ENCODE assay signal across 9 cellular contexts in the genomic region with DNA sequence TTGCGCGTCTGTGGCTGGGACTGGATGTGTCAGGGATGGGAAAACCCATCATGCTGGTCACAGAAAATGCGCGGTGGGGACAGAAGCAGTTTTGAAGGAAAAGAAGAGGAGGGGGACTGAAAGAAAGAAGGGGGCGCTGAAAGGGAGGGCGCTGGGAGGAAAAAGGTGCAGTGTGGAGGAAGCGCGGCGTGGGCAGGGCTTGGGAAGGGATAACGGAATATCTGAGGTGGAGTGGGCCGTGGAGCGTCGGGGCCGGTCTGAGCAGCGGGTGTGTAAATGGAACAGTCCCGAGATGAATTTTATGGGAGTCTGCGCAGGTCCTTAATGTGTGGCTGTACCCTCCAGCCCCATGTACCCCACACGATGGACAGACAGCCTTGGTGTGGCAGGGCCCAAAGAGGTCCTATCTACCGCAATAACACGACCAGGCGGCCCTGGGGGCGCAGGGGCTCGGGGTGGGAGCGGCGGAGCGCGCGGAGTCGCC. TPM values are rescaled to one million over a fixed set of nuclear protein-coding genes. Genes with fewer than 3 reads are reported as not detected.
DNase-seq lines count a peak whose midpoint lies in the region; ATAC-seq and TF ChIP-seq lines count a peak whose summit lies in the region.
"Had no signal": no experiment of that assay in that cellular context is flagged by ENCODE, and none has a peak within 500 bp of the region (broad histone marks: within the 10 kb centered on the region; RNA-seq: fewer than 3 reads in every experiment).

No MANE protein-coding gene starts in this region.

- no peaks in the 10 kb centered on the region for H3K27me3 ChIP-seq in HUES64 (ENCODE audit: insufficient read depth, low read length)
- H3K27me3 ChIP-seq in right lobe of liver, result no peaks in the 10 kb centered on the region

- H3K9me3 ChIP-seq in HUES64 (ENCODE audit: insufficient read depth, low read depth, low read length), result no peaks in the 10 kb centered on the region
- H3K9me3 ChIP-seq in right lobe of liver, result no peaks in the 10 kb centered on the region

- no peaks in the 10 kb centered on the region for H3K9me3 Mint-ChIP-seq in type B pancreatic cell

- H3K27ac ChIP-seq in HUES64 (ENCODE audit: low read depth, low read length) (peak overlapping the region; percentile 62; the same call in 1 of the 2 replicates), right lobe of liver (peak overlapping the region; percentile 67 to 80 (median 78))

- peak overlapping the region; percentile 85 for H3K4me3 Mint-ChIP-seq in type B pancreatic cell

- peak; percentile 35 for DNase-seq in DMS53 treated with DMSO at 0.1 percent for 48 hours (lab: John Stamatoyannopoulos, UW; ENCODE audit: unreplicated experiment)
- DNase-seq in astrocyte of the cerebellum (ENCODE audit: low read depth), result no peak
- no peak for DNase-seq in right lobe of liver
- no peak for DNase-seq in type B pancreatic cell (ENCODE audit: extremely low spot score, unreplicated experiment)
- DNase-seq in NCI-H2196 (lab: John Stamatoyannopoulos, UW; ENCODE audit: unreplicated experiment), result no peak
- no peak for DNase-seq in HPDE6-E6E7 (ENCODE audit: extremely low spot score)

- H3K36me3 ChIP-seq in HUES64 (ENCODE audit: insufficient read depth, low read length) (peaks cover 7% of the 10 kb centered on the region; the same call in 1 of the 2 replicates), right lobe of liver (no peaks in the 10 kb centered on the region)

- peak overlapping the region; percentile 52 for H3K27ac Mint-ChIP-seq in type B pancreatic cell

- TF ChIP-seq POLR2A in right lobe of liver (IDR thresholded peaks at IDR 0.05), result no peak

- H3K4me1 ChIP-seq in HUES64 (ENCODE audit: insufficient read depth, low read length) (peaks cover 47% of the 10 kb centered on the region), right lobe of liver (peaks cover 3 to 85% (median 37%) of the 10 kb centered on the region in 4 donors)

- TF ChIP-seq CTCF in astrocyte of the cerebellum (IDR thresholded peaks at IDR 0.05; ENCODE audit: low read depth, low read length, missing control alignments) (no peak), right lobe of liver (IDR thresholded peaks at IDR 0.05) (no peak), type B pancreatic cell (conservative IDR thresholded peaks at IDR 0.05) (no peak)

- H3K36me3 Mint-ChIP-seq in type B pancreatic cell, result no peaks in the 10 kb centered on the region

- H3K9ac ChIP-seq in HUES64 (ENCODE audit: low read depth, low read length), result peak overlapping the region; percentile 23; the same call in 1 of the 2 replicates

- intact Hi-C loops in right lobe of liver (cut with DNase I), result no loop called here

- in situ Hi-C loops in astrocyte of the cerebellum (cut with HindIII; ENCODE audit: low sequenced_read_pairs), result no loop called here

- peaks cover 18% of the 10 kb centered on the region for H3K27me3 Mint-ChIP-seq in type B pancreatic cell

- H3K4me3 ChIP-seq in HUES64 (ENCODE audit: low read length) (peak overlapping the region; percentile 62), astrocyte of the cerebellum (ENCODE audit: low read depth, low read length) (peak overlapping the region; percentile 49), right lobe of liver (peak overlapping the region; percentile 70 to 80 (median 70))

- no peak for ATAC-seq in right lobe of liver
- no peak for ATAC-seq in GM19467 (IDR thresholded peaks at IDR 0.05; ENCODE audit: unreplicated experiment)

- 1% methylated on average over 29 of the region's 29 CpGs for WGBS in HUES64
- WGBS in right lobe of liver (ENCODE audit: insufficient coverage, low coverage, low lambda C conversion rate, missing lambda C conversion rate), result 13% methylated on average over 13 of the region's 29 CpGs

- peaks cover 45% of the 10 kb centered on the region for H3K4me1 Mint-ChIP-seq in type B pancreatic cell (ENCODE audit: unreplicated experiment)

RNA-seq across cellular contexts. Expression of gene SLC29A1, which starts 0.4 kb away (rescaled TPM):
- 140 TPM for polyA plus RNA-seq in HUES64 (2013, experiment 1 of 2)
- polyA plus RNA-seq in HUES64 (2013, experiment 2 of 2), result 142 TPM
- total RNA-seq in right lobe of liver, result 10 to 100 TPM; 27.4 to 51.3 (median 31.4) TPM
- total RNA-seq in type B pancreatic cell (ENCODE audit: low replicate concordance), result 33.6 and 50.9 TPM in 2 replicates

RNA-seq across cellular contexts. Expression of gene MYMX, which starts 6.3 kb away (rescaled TPM):
- 3.7 TPM for polyA plus RNA-seq in HUES64 (2013, experiment 1 of 2)
- 3.9 TPM for polyA plus RNA-seq in HUES64 (2013, experiment 2 of 2)
- total RNA-seq in right lobe of liver (not detected), type B pancreatic cell (ENCODE audit: low replicate concordance) (0.53 and 0.59 TPM in 2 replicates)
- total RNA-seq: T-helper 2 cell treated with Interferon-gamma antibody and Interleukin-4, amounts not matched to agents 100 ng/mL and 5 ng/mL, for 36 hours had no signal

RNA-seq across cellular contexts. Expression of gene HSP90AB1, which starts 23.9 kb away (rescaled TPM):
- polyA plus RNA-seq in HUES64 (2013, experiment 1 of 2), result 1,640 TPM
- 1,626 TPM for polyA plus RNA-seq in HUES64 (2013, experiment 2 of 2)
- 100 to 1,000 TPM; 183 to 566 (median 345) TPM for total RNA-seq in right lobe of liver
- 880 and 1,082 TPM in 2 replicates for total RNA-seq in type B pancreatic cell (ENCODE audit: low replicate concordance)

RNA-seq across cellular contexts. Expression of gene SLC35B2, which starts 34.3 kb away (rescaled TPM):
- 30.4 TPM for polyA plus RNA-seq in HUES64 (2013, experiment 1 of 2)
- 35.2 TPM for polyA plus RNA-seq in HUES64 (2013, experiment 2 of 2)
- total RNA-seq in right lobe of liver (10 to 100 TPM; 15.1 to 29.0 (median 20.9) TPM), type B pancreatic cell (ENCODE audit: low replicate concordance) (39.6 and 46.1 TPM in 2 replicates)

RNA-seq across cellular contexts. Expression of gene NFKBIE, which starts 42.3 kb away (rescaled TPM):
- polyA plus RNA-seq in HUES64 (2013, experiment 1 of 2), result 8.9 TPM
- polyA plus RNA-seq in HUES64 (2013, experiment 2 of 2), result 10.3 TPM
- 10 to 100 TPM in 3 of 6 experiments, 1 to 10 TPM in 3; 2.5 to 30.2 (median 10.8) TPM for total RNA-seq in right lobe of liver
- 9.2 and 10.7 TPM in 2 replicates for total RNA-seq in type B pancreatic cell (ENCODE audit: low replicate concordance)
